Comparison of ENCODE assay signal across 1 cellular context in the genomic region with DNA sequence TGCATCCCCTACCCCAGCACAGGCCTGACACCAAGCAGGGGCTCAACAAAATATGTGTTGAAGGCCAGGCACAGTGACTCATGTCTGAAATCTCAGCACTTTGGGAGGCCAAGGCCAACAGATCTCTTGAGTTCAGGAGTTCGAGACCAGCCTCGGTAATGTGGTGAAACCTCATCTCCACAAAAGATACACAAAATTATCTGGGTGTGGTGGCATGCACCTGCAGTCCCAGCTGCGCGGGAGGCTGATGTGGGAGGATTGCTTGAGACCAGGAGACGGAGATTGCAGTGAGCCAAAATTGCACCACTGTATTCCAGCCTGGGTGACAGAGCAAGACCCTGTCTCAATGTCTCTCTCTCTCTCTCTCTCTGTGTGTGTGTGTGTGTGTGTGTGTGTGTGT.
TF ChIP-seq lines count a peak whose summit lies in the region.

No MANE protein-coding gene starts in this region.

TF ChIP-seq in HCT116, 20 proteins besides CTCF, POLR2A, EP300 and RAD21 (continued from another document):
- no peak for TF ChIP-seq CBX3 (IDR thresholded peaks at IDR 0.05; ENCODE audit: low read depth)
- TF ChIP-seq, protein P1, sequence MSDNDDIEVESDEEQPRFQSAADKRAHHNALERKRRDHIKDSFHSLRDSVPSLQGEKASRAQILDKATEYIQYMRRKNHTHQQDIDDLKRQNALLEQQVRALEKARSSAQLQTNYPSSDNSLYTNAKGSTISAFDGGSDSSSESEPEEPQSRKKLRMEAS (IDR thresholded peaks at IDR 0.05), result no peak
- no peak for TF ChIP-seq ZFX (IDR thresholded peaks at IDR 0.05)
- TF ChIP-seq EGR1 (IDR thresholded peaks at IDR 0.05; ENCODE audit: low read depth), result no peak
- no peak for TF ChIP-seq ELF1 (IDR thresholded peaks at IDR 0.05; ENCODE audit: borderline replicate concordance, low read depth)
- no peak for TF ChIP-seq POLR2AphosphoS5 (IDR thresholded peaks at IDR 0.05; ENCODE audit: low read depth, low read length)
- TF ChIP-seq, protein P2, sequence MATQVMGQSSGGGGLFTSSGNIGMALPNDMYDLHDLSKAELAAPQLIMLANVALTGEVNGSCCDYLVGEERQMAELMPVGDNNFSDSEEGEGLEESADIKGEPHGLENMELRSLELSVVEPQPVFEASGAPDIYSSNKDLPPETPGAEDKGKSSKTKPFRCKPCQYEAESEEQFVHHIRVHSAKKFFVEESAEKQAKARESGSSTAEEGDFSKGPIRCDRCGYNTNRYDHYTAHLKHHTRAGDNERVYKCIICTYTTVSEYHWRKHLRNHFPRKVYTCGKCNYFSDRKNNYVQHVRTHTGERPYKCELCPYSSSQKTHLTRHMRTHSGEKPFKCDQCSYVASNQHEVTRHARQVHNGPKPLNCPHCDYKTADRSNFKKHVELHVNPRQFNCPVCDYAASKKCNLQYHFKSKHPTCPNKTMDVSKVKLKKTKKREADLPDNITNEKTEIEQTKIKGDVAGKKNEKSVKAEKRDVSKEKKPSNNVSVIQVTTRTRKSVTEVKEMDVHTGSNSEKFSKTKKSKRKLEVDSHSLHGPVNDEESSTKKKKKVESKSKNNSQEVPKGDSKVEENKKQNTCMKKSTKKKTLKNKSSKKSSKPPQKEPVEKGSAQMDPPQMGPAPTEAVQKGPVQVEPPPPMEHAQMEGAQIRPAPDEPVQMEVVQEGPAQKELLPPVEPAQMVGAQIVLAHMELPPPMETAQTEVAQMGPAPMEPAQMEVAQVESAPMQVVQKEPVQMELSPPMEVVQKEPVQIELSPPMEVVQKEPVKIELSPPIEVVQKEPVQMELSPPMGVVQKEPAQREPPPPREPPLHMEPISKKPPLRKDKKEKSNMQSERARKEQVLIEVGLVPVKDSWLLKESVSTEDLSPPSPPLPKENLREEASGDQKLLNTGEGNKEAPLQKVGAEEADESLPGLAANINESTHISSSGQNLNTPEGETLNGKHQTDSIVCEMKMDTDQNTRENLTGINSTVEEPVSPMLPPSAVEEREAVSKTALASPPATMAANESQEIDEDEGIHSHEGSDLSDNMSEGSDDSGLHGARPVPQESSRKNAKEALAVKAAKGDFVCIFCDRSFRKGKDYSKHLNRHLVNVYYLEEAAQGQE (IDR thresholded peaks at IDR 0.05; ENCODE audit: low read depth), result no peak
TF ChIP-seq in HCT116: peak in this region for 0.
